11 cellular contexts compared by ENCODE assay signal in the genomic region with DNA sequence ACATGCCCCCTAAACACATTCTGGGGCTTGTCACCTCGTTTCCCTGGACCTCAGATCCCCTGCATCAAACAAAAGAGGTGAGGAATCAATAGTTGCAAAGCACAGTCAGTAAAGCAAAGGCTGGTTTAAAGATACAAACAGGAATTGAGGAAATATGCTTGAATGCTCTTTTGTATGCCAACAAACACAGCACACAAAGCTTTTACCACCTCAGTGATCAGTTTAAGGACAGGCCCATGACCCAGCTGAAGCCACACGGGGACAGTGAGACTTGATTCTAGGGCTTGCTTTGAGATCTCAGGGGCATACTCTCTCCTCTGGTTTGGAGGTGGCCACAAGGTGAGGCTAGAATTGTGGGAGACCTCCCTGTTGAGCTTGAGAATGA.
DNase-seq lines count a peak whose midpoint lies in the region; ATAC-seq and TF ChIP-seq lines count a peak whose summit lies in the region.
"Had no signal": no experiment of that assay in that cellular context is flagged by ENCODE, and none has a peak within 500 bp of the region (broad histone marks: within the 10 kb centered on the region; RNA-seq: fewer than 3 reads in every experiment).

No MANE protein-coding gene starts in this region.

- ATAC-seq in memory B cell (ENCODE audit: low read depth) (peak; percentile 17), GM19035 (IDR thresholded peaks at IDR 0.05; ENCODE audit: unreplicated experiment) (no peak)

- DNase-seq in memory B cell (ENCODE audit: low spot score in 2 of 2) (no peak), testis (peak; percentile 4), RKO (ENCODE audit: low spot score) (no peak)
- DNase-seq in activated naive CD4-positive, alpha-beta T cell treated with anti-CD3 and anti-CD28 coated beads for 36 hours: no peak
- DNase-seq: BE2C, GOT3, IMR-90 had no signal

- CTCF ChIA-PET in activated naive CD4-positive, alpha-beta T cell treated with anti-CD3 and anti-CD28 coated beads for 36 hours (lab: Charles Lee): no interaction called here

- H3K9me3 ChIP-seq in BLaER1 (peaks cover 4% of the 10 kb centered on the region; the same call in 1 of the 2 replicates), testis (no peaks in the 10 kb centered on the region)
- H3K9me3 ChIP-seq: BE2C had no signal

- no peaks in the 10 kb centered on the region for H3K36me3 Mint-ChIP-seq in memory B cell
- H3K36me3 Mint-ChIP-seq in activated naive CD4-positive, alpha-beta T cell treated with anti-CD3 and anti-CD28 coated beads for 36 hours (ENCODE audit: low read depth): no peaks in the 10 kb centered on the region

- H3K36me3 ChIP-seq in BLaER1 (no peaks in the 10 kb centered on the region), testis (ENCODE audit: low read depth, missing control alignments) (no peaks in the 10 kb centered on the region)
- H3K36me3 ChIP-seq: BE2C had no signal

- TF ChIP-seq POLR2A in testis (IDR thresholded peaks at IDR 0.05): no peak

- H3K4me1 ChIP-seq in BLaER1 (peaks cover 91% of the 10 kb centered on the region), testis (no peaks in the 10 kb centered on the region)

- peak overlapping the region; percentile 68 for H3K9ac ChIP-seq in BLaER1

- WGBS in testis, 2 donors: 83 to 84% methylated on average over 2 of the region's 2 CpGs

- H3K27me3 Mint-ChIP-seq in memory B cell: peaks cover 3% of the 10 kb centered on the region
- H3K27me3 Mint-ChIP-seq in activated naive CD4-positive, alpha-beta T cell treated with anti-CD3 and anti-CD28 coated beads for 36 hours (ENCODE audit: low read depth): peaks cover 13% of the 10 kb centered on the region

- no peaks in the 10 kb centered on the region for H3K9me3 Mint-ChIP-seq in memory B cell
- H3K9me3 Mint-ChIP-seq in activated naive CD4-positive, alpha-beta T cell treated with anti-CD3 and anti-CD28 coated beads for 36 hours: no peaks in the 10 kb centered on the region
- H3K9me3 Mint-ChIP-seq: H9 had no signal

- peaks cover 20% of the 10 kb centered on the region for H3K4me1 Mint-ChIP-seq in memory B cell
- no peaks in the 10 kb centered on the region for H3K4me1 Mint-ChIP-seq in activated naive CD4-positive, alpha-beta T cell treated with anti-CD3 and anti-CD28 coated beads for 36 hours (ENCODE audit: low read depth)

- 0 out of 2 replicates have a peak overlapping the region, but pooled peaks have one; percentile 22 for H3K4me3 ChIP-seq in BLaER1
- H3K4me3 ChIP-seq in testis: no peak overlapping the region

- no peak overlapping the region for H3K4me3 Mint-ChIP-seq in memory B cell
- H3K4me3 Mint-ChIP-seq in activated naive CD4-positive, alpha-beta T cell treated with anti-CD3 and anti-CD28 coated beads for 36 hours: no peak overlapping the region
- H3K4me3 Mint-ChIP-seq: H9 had no signal

- intact Hi-C loops in testis (cut with DNase I; ENCODE audit: low total_unique reads): no loop called here
- intact Hi-C loops in activated naive CD4-positive, alpha-beta T cell treated with anti-CD3 and anti-CD28 coated beads for 36 hours (cut with micrococcal nuclease): no loop called here

- peak overlapping the region; percentile 83 for H3K4me2 ChIP-seq in BLaER1

- no peak for TF ChIP-seq CTCF in VCaP (conservative IDR thresholded peaks at IDR 0.05)
- TF ChIP-seq CTCF in testis (IDR thresholded peaks at IDR 0.05): no peak

- H3K27ac ChIP-seq in BLaER1 (peak overlapping the region; percentile 84), VCaP (peak overlapping the region; percentile 28), testis (no peak overlapping the region)

- no peaks in the 10 kb centered on the region for H3K27me3 ChIP-seq in BLaER1
- no peaks in the 10 kb centered on the region for H3K27me3 ChIP-seq in testis
- H3K27me3 ChIP-seq: BE2C had no signal

- H3K27ac Mint-ChIP-seq in memory B cell: no peak overlapping the region
- no peak overlapping the region for H3K27ac Mint-ChIP-seq in activated naive CD4-positive, alpha-beta T cell treated with anti-CD3 and anti-CD28 coated beads for 36 hours
- H3K27ac Mint-ChIP-seq: H9 had no signal

- H4K20me1 ChIP-seq in BLaER1: no peaks in the 10 kb centered on the region

Comparison
In these comparisons a context has a peak if more than half of its experiments do, and no peak if none do; other contexts are left out.
1. H3K27ac ChIP-seq: peak in BLaER1 (single experiment) and VCaP (single experiment); none in testis (0 of 2).